In genomic region chr2:66305714-66306113, GRCh38 we compare ENCODE assay signal across 8 cellular contexts.
DNase-seq lines count a peak whose midpoint lies in the region; ATAC-seq and TF ChIP-seq lines count a peak whose summit lies in the region.

No MANE protein-coding gene starts in this region.

- ATAC-seq in GM18519 (IDR thresholded peaks at IDR 0.05; ENCODE audit: low FRiP score, unreplicated experiment) (no peak), GM21786 (IDR thresholded peaks at IDR 0.05; ENCODE audit: unreplicated experiment) (no peak)

- peak; percentile 85 for DNase-seq in DMS53 treated with DMSO at 0.1 percent for 48 hours (lab: John Stamatoyannopoulos, UW; ENCODE audit: unreplicated experiment)
- peak; percentile 85 for DNase-seq in NCI-H69 (lab: John Stamatoyannopoulos, UW)
- peak; percentile 6 for DNase-seq in fibroblast of the aortic adventitia (ENCODE audit: low read depth)
- peak; percentile 90 for DNase-seq in pons (ENCODE audit: low spot score)
- no peak for DNase-seq in DMS114 treated with DMSO at 0.1 percent for 48 hours (lab: John Stamatoyannopoulos, UW; ENCODE audit: unreplicated experiment)
- no peak for DNase-seq in effector CD4-positive, alpha-beta T cell

- no peak overlapping the region for H3K4me3 ChIP-seq in fibroblast of the aortic adventitia (ENCODE audit: low read depth, low read length)

- TF ChIP-seq CTCF in fibroblast of the aortic adventitia (IDR thresholded peaks at IDR 0.05; ENCODE audit: insufficient read depth, low read length): no peak

Comparison
In these comparisons a context has a peak if more than half of its experiments do, and no peak if none do; other contexts are left out.
1. DNase-seq: peak in DMS53 treated with DMSO at 0.1 percent for 48 hours (single experiment), NCI-H69 (single experiment), fibroblast of the aortic adventitia (single experiment) and pons (single experiment); none in DMS114 treated with DMSO at 0.1 percent for 48 hours (single experiment) and effector CD4-positive, alpha-beta T cell (single experiment).